In genomic region chr7:39666562-39666961, GRCh38 we compare ENCODE assay signal across 20 cellular contexts.
"Had no signal": no experiment of that assay in that cellular context is flagged by ENCODE, and none has a peak within 500 bp of the region (broad histone marks: within the 10 kb centered on the region; RNA-seq: fewer than 3 reads in every experiment).

No MANE protein-coding gene starts in this region.

- FAIRE-seq: colon had no signal

- H3K36me3 ChIP-seq: thyroid gland had no signal

- H3K9me3 ChIP-seq: thyroid gland had no signal

- H3K4me3 ChIP-seq: dorsolateral prefrontal cortex, thyroid gland had no signal

- H3K27ac ChIP-seq: brain microvascular endothelial cell, dorsolateral prefrontal cortex, epithelial cell of prostate, thyroid gland had no signal

- H3K27me3 ChIP-seq: brain microvascular endothelial cell, dorsolateral prefrontal cortex, thyroid gland had no signal

- ATAC-seq: activated CD4-positive, alpha-beta T cell treated with anti-CD3 and anti-CD28 coated beads for 36 hours; activated naive CD8-positive, alpha-beta T cell treated with anti-CD3 and anti-CD28 coated beads, Interleukin-2, amount 50 U/mL, for 24 hours; naive thymus-derived CD4-positive, alpha-beta T cell had no signal

- H3K27ac Mint-ChIP-seq: activated CD4-positive, alpha-beta T cell treated with anti-CD3 and anti-CD28 coated beads for 36 hours; activated naive CD8-positive, alpha-beta T cell treated with anti-CD3 and anti-CD28 coated beads, Interleukin-2, amount 50 U/mL, for 24 hours; activated T-helper 2 cell treated with anti-CD3 and anti-CD28 coated beads, Interferon-gamma antibody, Interleukin-2, Interleukin-4, amounts not matched to agents 10 μg/mL and 5 μg/mL and 100 μg/mL, durations not matched to agents 14 hours and 24 hours and 36 hours; endodermal cell had no signal

- H3K4me3 Mint-ChIP-seq: activated CD4-positive, alpha-beta T cell treated with anti-CD3 and anti-CD28 coated beads for 36 hours; activated naive CD8-positive, alpha-beta T cell treated with anti-CD3 and anti-CD28 coated beads, Interleukin-2, amount 50 U/mL, for 24 hours; endodermal cell had no signal

- H3K4me1 ChIP-seq: thyroid gland had no signal

- H3K27me3 Mint-ChIP-seq: activated CD4-positive, alpha-beta T cell treated with anti-CD3 and anti-CD28 coated beads for 36 hours; activated naive CD8-positive, alpha-beta T cell treated with anti-CD3 and anti-CD28 coated beads, Interleukin-2, amount 50 U/mL, for 24 hours; naive thymus-derived CD4-positive, alpha-beta T cell had no signal

- DNase-seq: activated CD4-positive, alpha-beta T cell treated with anti-CD3 and anti-CD28 coated beads for 36 hours; activated CD4-positive, alpha-beta T cell treated with anti-CD3 and anti-CD28 coated beads, Interleukin-2, amount 50 U/mL, for 48 hours; activated naive CD4-positive, alpha-beta T cell treated with Interleukin-2 at 50 U/mL for 16 hours; activated naive CD8-positive, alpha-beta T cell treated with anti-CD3 and anti-CD28 coated beads, Interleukin-2, amount 50 U/mL, for 24 hours; brain microvascular endothelial cell; central memory CD4-positive, alpha-beta T cell; endodermal cell; foreskin melanocyte; head of caudate nucleus; naive thymus-derived CD4-positive, alpha-beta T cell; occipital lobe; posterior cingulate gyrus; stimulated activated CD8-positive, alpha-beta memory T cell treated with anti-CD3 and anti-CD28 coated beads, Interleukin-4, amount 100 ng/mL, for 48 hours; stimulated activated naive CD4-positive, alpha-beta T cell; SW 1271; thyroid gland had no signal
